In genomic region chr1:39434797-39435395, GRCh38 we compare ENCODE assay signal across 14 cellular contexts. TPM values are rescaled to one million over a fixed set of nuclear protein-coding genes. Genes with fewer than 3 reads are reported as not detected.
DNase-seq lines count a peak whose midpoint lies in the region; FAIRE-seq and TF ChIP-seq lines count a peak whose summit lies in the region.
"Had no signal": no experiment of that assay in that cellular context is flagged by ENCODE, and none has a peak within 500 bp of the region (broad histone marks: within the 10 kb centered on the region; RNA-seq: fewer than 3 reads in every experiment).

No MANE protein-coding gene starts in this region.

- FAIRE-seq in astrocyte (lab: Jason Lieb, UNC): peak; percentile 37

- 90 to 92% methylated on average over 3 of the region's 3 CpGs for WGBS in GM23248 (ENCODE audit: low coverage in 1 of 2, low lambda C conversion rate in 2 of 2, missing lambda C conversion rate in 2 of 2), 2 experiments

- H3K4me3 Mint-ChIP-seq in astrocyte (ENCODE audit: unreplicated experiment) (no peak overlapping the region), immature natural killer cell (no peak overlapping the region)
- H3K4me3 Mint-ChIP-seq: activated naive CD8-positive, alpha-beta T cell treated with anti-CD3 and anti-CD28 coated beads, Interleukin-2, amount 10 ng/mL, durations not matched to agents 7 days and 5 days; mesothelial cell of epicardium had no signal

- TF ChIP-seq CTCF in astrocyte (IDR thresholded peaks at IDR 0.05; ENCODE audit: insufficient read depth, low read depth, low read length) (no peak), BE2C (IDR thresholded peaks at IDR 0.05; ENCODE audit: low read depth, low read length) (no peak)

- H3K27me3 Mint-ChIP-seq in astrocyte (ENCODE audit: low read depth, unreplicated experiment) (no peaks in the 10 kb centered on the region), immature natural killer cell (ENCODE audit: low read depth in 3 of 3) (peaks cover 0 to 2% (median 0%) of the 10 kb centered on the region in 3 donors)
- H3K27me3 Mint-ChIP-seq: activated naive CD8-positive, alpha-beta T cell treated with anti-CD3 and anti-CD28 coated beads, Interleukin-2, amount 10 ng/mL, durations not matched to agents 7 days and 5 days had no signal

- H3K79me2 ChIP-seq in GM23248 (ENCODE audit: insufficient read depth) (peaks cover 56% of the 10 kb centered on the region), astrocyte (ENCODE audit: insufficient read depth, low read length) (peaks cover 37% of the 10 kb centered on the region)

- peaks cover 25% of the 10 kb centered on the region for H3K36me3 Mint-ChIP-seq in astrocyte (ENCODE audit: low read depth, unreplicated experiment)
- peaks cover 19 to 62% (median 52%) of the 10 kb centered on the region in 3 donors for H3K36me3 Mint-ChIP-seq in immature natural killer cell

- H3K36me3 ChIP-seq in GM23248 (ENCODE audit: low read depth) (peaks cover 96% of the 10 kb centered on the region), astrocyte (ENCODE audit: insufficient read depth, low read length) (peaks cover 73% of the 10 kb centered on the region), BE2C (peaks cover 13% of the 10 kb centered on the region)

- DNase-seq in GM23248 (peak; percentile 41), astrocyte (ENCODE audit: low read depth) (peak; percentile 47), immature natural killer cell (no peak), renal cortical epithelial cell (ENCODE audit: low read depth) (peak; percentile 91), GM19240 (ENCODE audit: insufficient read length, low spot score) (no peak), T-helper 1 cell (no peak), BE2C (no peak)
- DNase-seq: activated CD4-positive, alpha-beta T cell treated with anti-CD3 and anti-CD28 coated beads, Interleukin-2, amount 50 U/mL, for 48 hours; activated naive CD8-positive, alpha-beta T cell treated with anti-CD3 and anti-CD28 coated beads, Interleukin-2, amount 10 ng/mL, durations not matched to agents 7 days and 5 days; MM.1S; NCI-H226; T-helper 2 cell had no signal

- H3K4me1 ChIP-seq in GM23248 (ENCODE audit: insufficient read depth) (no peaks in the 10 kb centered on the region), astrocyte (ENCODE audit: insufficient read depth, low read length) (peaks cover 11% of the 10 kb centered on the region), BE2C (no peaks in the 10 kb centered on the region)
- H3K4me1 ChIP-seq: suprapubic skin had no signal

- H3K4me1 Mint-ChIP-seq in astrocyte (ENCODE audit: low read depth, unreplicated experiment) (peaks cover 35% of the 10 kb centered on the region), immature natural killer cell (peaks cover 1 to 6% of the 10 kb centered on the region in 2 donors)
- H3K4me1 Mint-ChIP-seq: activated naive CD8-positive, alpha-beta T cell treated with anti-CD3 and anti-CD28 coated beads, Interleukin-2, amount 10 ng/mL, durations not matched to agents 7 days and 5 days; mesothelial cell of epicardium had no signal

- H4K20me1 ChIP-seq in GM23248 (ENCODE audit: insufficient read depth) (no peaks in the 10 kb centered on the region), astrocyte (ENCODE audit: insufficient read depth, low read length) (peaks cover 24% of the 10 kb centered on the region)

- in situ Hi-C loops in GM23248 (cut with MboI): no loop called here

- H3K9ac ChIP-seq in GM23248: no peak overlapping the region
- H3K9ac ChIP-seq in astrocyte (ENCODE audit: low read length): no peak overlapping the region

- H3F3A ChIP-seq in GM23248 (ENCODE audit: insufficient read depth): peaks cover 38% of the 10 kb centered on the region

- no peaks in the 10 kb centered on the region for H3K9me2 ChIP-seq in GM23248 (ENCODE audit: insufficient read depth)

- H3K27ac ChIP-seq in GM23248: peak overlapping the region; percentile 4; the same call in 1 of the 2 replicates
- H3K27ac ChIP-seq in astrocyte (ENCODE audit: low read depth, low read length): no peak overlapping the region
- H3K27ac ChIP-seq: suprapubic skin had no signal

- H3K9me3 Mint-ChIP-seq in astrocyte (ENCODE audit: unreplicated experiment) (no peaks in the 10 kb centered on the region), immature natural killer cell (no peaks in the 10 kb centered on the region)
- H3K9me3 Mint-ChIP-seq: activated naive CD8-positive, alpha-beta T cell treated with anti-CD3 and anti-CD28 coated beads, Interleukin-2, amount 10 ng/mL, durations not matched to agents 7 days and 5 days; mesothelial cell of epicardium had no signal

- no peaks in the 10 kb centered on the region for H3K27me3 ChIP-seq in GM23248 (replicated peaks; ENCODE audit: insufficient read depth)
- no peaks in the 10 kb centered on the region for H3K27me3 ChIP-seq in astrocyte (ENCODE audit: insufficient read depth, low read length)
- H3K27me3 ChIP-seq in BE2C: no peaks in the 10 kb centered on the region
- H3K27me3 ChIP-seq: suprapubic skin had no signal

- H3K27ac Mint-ChIP-seq in astrocyte (ENCODE audit: unreplicated experiment): peak overlapping the region; percentile 91
- peak overlapping the region in 4 of 6 donors; percentile 0 to 32 (median 20) for H3K27ac Mint-ChIP-seq in immature natural killer cell
- H3K27ac Mint-ChIP-seq: activated naive CD8-positive, alpha-beta T cell treated with anti-CD3 and anti-CD28 coated beads, Interleukin-2, amount 10 ng/mL, durations not matched to agents 7 days and 5 days; mesothelial cell of epicardium had no signal

- no peak overlapping the region for H3K4me2 ChIP-seq in GM23248 (ENCODE audit: unreplicated experiment)
- no peak overlapping the region for H3K4me2 ChIP-seq in astrocyte (ENCODE audit: low read length)

- no peak overlapping the region for H3K4me3 ChIP-seq in GM23248
- H3K4me3 ChIP-seq in astrocyte (ENCODE audit: insufficient read depth, low read depth, low read length): no peak overlapping the region
- H3K4me3 ChIP-seq in BE2C (ENCODE audit: low read depth, low read length): no peak overlapping the region
- H3K4me3 ChIP-seq: suprapubic skin had no signal

- H2AFZ ChIP-seq in GM23248: no peak overlapping the region
- no peak overlapping the region for H2AFZ ChIP-seq in astrocyte (ENCODE audit: low read depth, low read length)

- no peaks in the 10 kb centered on the region for H3K9me3 ChIP-seq in GM23248 (ENCODE audit: low read depth)
- H3K9me3 ChIP-seq in astrocyte (ENCODE audit: insufficient read depth, low read depth, low read length): no peaks in the 10 kb centered on the region
- no peaks in the 10 kb centered on the region for H3K9me3 ChIP-seq in BE2C
- H3K9me3 ChIP-seq: suprapubic skin had no signal

RNA-seq across cellular contexts. Expression of gene BMP8A, which starts 56.5 kb away (rescaled TPM):
- total RNA-seq in GM23248 (2014; rRNA removed; shearing (Covaris generic)): not detected in 2 replicates
- polyA plus RNA-seq in GM23248 (2016; fragmentation: Nextera tagmentation; extraction: Ambion mirVana) (not detected in 2 replicates), immature natural killer cell (not detected)
- total RNA-seq in astrocyte (0.34 and 0.84 TPM in 2 replicates), renal cortical epithelial cell (0.10 TPM in 1 of 2 replicates, not detected in the other)
- polyA plus RNA-seq in BE2C (2012; ENCODE audit: insufficient read depth, insufficient read length, low read depth): 1.4 TPM
- total RNA-seq: mesothelial cell of epicardium had no signal

Comparison
In these comparisons a context has a peak if more than half of its experiments do, and no peak if none do; other contexts are left out.
1. DNase-seq: peak in GM23248 (single experiment), astrocyte (single experiment) and renal cortical epithelial cell (single experiment); none in immature natural killer cell (0 of 3), GM19240 (single experiment), T-helper 1 cell (0 of 5) and BE2C (single experiment).